In the genomic region with DNA sequence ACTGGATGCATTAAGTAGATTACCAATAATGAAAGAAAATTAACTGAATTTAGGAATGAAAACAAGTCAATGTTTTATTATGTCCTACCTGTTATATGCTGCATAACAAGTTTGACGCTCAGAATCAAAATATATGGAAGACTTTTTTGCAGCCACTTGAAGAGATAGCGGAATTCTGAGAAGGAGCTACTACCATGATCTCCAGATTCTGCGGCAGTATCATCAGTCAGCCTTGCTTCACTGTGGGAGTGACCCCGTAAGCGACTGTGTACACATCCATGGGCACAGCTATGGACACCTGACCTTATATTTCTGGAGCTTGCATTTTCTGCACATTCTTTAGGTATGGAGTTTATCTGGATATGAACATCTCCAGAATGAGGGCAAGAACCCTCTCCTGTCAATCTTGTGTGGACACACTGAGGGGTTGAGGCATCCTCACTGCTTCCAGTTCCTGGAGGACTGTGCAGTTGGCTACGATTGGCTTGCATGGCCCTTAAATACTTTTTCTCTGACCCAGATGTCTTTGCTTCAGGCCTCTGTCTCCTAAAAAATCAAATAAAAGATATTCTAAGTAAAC, we compare ENCODE assay signal across 12 cellular contexts. TPM values are rescaled to one million over a fixed set of nuclear protein-coding genes. Genes with fewer than 3 reads are reported as not detected.
A peak's percentile ranks its signal among the peaks of the same experiment; 100 is the strongest.
DNase-seq lines count a peak whose midpoint lies in the region; ATAC-seq, FAIRE-seq and TF ChIP-seq lines count a peak whose summit lies in the region.
"Had no signal": no experiment of that assay in that cellular context is flagged by ENCODE, and none has a peak within 500 bp of the region (broad histone marks: within the 10 kb centered on the region; RNA-seq: fewer than 3 reads in every experiment).

No MANE protein-coding gene starts in this region.

- TF ChIP-seq RAD21 in neural cell (conservative IDR thresholded peaks at IDR 0.05), result no peak

- H4K20me1 ChIP-seq in KMS-11 (ENCODE audit: insufficient read depth) (no peaks in the 10 kb centered on the region), astrocyte (ENCODE audit: insufficient read depth, low read length) (peaks cover 4% of the 10 kb centered on the region), neural cell (ENCODE audit: insufficient read depth) (no peaks in the 10 kb centered on the region)

- H3K27ac Mint-ChIP-seq in CD4-positive, alpha-beta memory T cell, result peak overlapping the region in 3 of 7 donors; percentile 29 to 90 (median 72)
- H3K27ac Mint-ChIP-seq in astrocyte (ENCODE audit: unreplicated experiment), result peak overlapping the region; percentile 96
- H3K27ac Mint-ChIP-seq: H9 had no signal

- peaks cover 13 to 31% of the 10 kb centered on the region in 2 donors for H3K36me3 Mint-ChIP-seq in CD4-positive, alpha-beta memory T cell
- peaks cover 5% of the 10 kb centered on the region for H3K36me3 Mint-ChIP-seq in astrocyte (ENCODE audit: low read depth, unreplicated experiment)

- H3K4me1 Mint-ChIP-seq in CD4-positive, alpha-beta memory T cell, result peaks cover 19 to 35% (median 27%) of the 10 kb centered on the region in 4 donors
- H3K4me1 Mint-ChIP-seq in astrocyte (ENCODE audit: low read depth, unreplicated experiment), result peaks cover 7% of the 10 kb centered on the region

- no peak overlapping the region for H3K4me3 ChIP-seq in CD4-positive, alpha-beta memory T cell (ENCODE audit: low read length in 2 of 2)
- H3K4me3 ChIP-seq in KMS-11 (IDR thresholded peaks at IDR 0.05; ENCODE audit: insufficient read depth, low read depth, low read length), result no peak overlapping the region
- no peak overlapping the region for H3K4me3 ChIP-seq in astrocyte (ENCODE audit: insufficient read depth, low read depth, low read length)
- H3K4me3 ChIP-seq in neural cell (ENCODE audit: low read length), result peak overlapping the region; percentile 94
- H3K4me3 ChIP-seq in aorta (ENCODE audit: low read length in 2 of 2), result no peak overlapping the region

- H3K9ac ChIP-seq in KMS-11 (peak overlapping the region; percentile 60; the same call in 1 of the 2 replicates), astrocyte (ENCODE audit: low read length) (no peak overlapping the region), neural cell (ENCODE audit: low read length) (no peak overlapping the region)

- peak overlapping the region; percentile 95; the same call in 1 of the 2 replicates for H3K4me2 ChIP-seq in KMS-11
- peak overlapping the region; percentile 84 for H3K4me2 ChIP-seq in astrocyte (ENCODE audit: low read length)
- no peak overlapping the region for H3K4me2 ChIP-seq in neural cell (ENCODE audit: low read length)

- peaks cover 25% of the 10 kb centered on the region for H3K4me1 ChIP-seq in CD4-positive, alpha-beta memory T cell (ENCODE audit: insufficient read depth, low read length)
- H3K4me1 ChIP-seq in KMS-11 (ENCODE audit: low read depth, poor library complexity, severe bottlenecking) (peaks cover 23% of the 10 kb centered on the region), astrocyte (ENCODE audit: insufficient read depth, low read length) (peaks cover 7% of the 10 kb centered on the region), aorta (ENCODE audit: control insufficient read depth in 1 of 2, insufficient read depth in 2 of 2, low read length in 2 of 2) (peaks cover 4% of the 10 kb centered on the region in 2 donors)

- CTCF ChIA-PET in CD4-positive, alpha-beta memory T cell (lab: Charles Lee; ENCODE audit: partially characterized antibody), result interaction anchor here (2.0 kb wide), 1 partner anchor 74 kb away, joined by 6 read pairs; no protein-coding TSS in a partner anchor
- CTCF ChIA-PET in HEK293T (lab: Yijun Ruan, JAX), result no interaction called here

- no peak overlapping the region for H2AFZ ChIP-seq in KMS-11 (ENCODE audit: low read depth)
- H2AFZ ChIP-seq in astrocyte (ENCODE audit: low read depth, low read length), result no peak overlapping the region
- no peak overlapping the region for H2AFZ ChIP-seq in neural cell (ENCODE audit: low read depth, low read length)

- DNase-seq in CD4-positive, alpha-beta memory T cell, result no peak
- DNase-seq in astrocyte (ENCODE audit: low read depth) (no peak), iPS-NIHi11 (ENCODE audit: low spot score) (no peak), HEK293T (ENCODE audit: extremely low spot score) (no peak), aorta (no peak)
- DNase-seq: activated CD8-positive, alpha-beta memory T cell treated with anti-CD3 and anti-CD28 coated beads for 24 hours; H9; NCI-H1436 treated with DMSO at 0.1 percent for 48 hours; stimulated activated CD4-positive, alpha-beta T cell treated with anti-CD3 and anti-CD28 coated beads, Interleukin-4, amount 100 ng/mL, for 4 hours had no signal

- no peaks in the 10 kb centered on the region for H3K27me3 ChIP-seq in CD4-positive, alpha-beta memory T cell (ENCODE audit: insufficient read depth, low read length)
- H3K27me3 ChIP-seq in KMS-11 (ENCODE audit: insufficient read depth, low read depth), result no peaks in the 10 kb centered on the region
- H3K27me3 ChIP-seq in astrocyte (ENCODE audit: insufficient read depth, low read length), result no peaks in the 10 kb centered on the region
- no peaks in the 10 kb centered on the region for H3K27me3 ChIP-seq in neural cell (ENCODE audit: insufficient read depth, low read depth, low read length)
- H3K27me3 ChIP-seq in aorta (ENCODE audit: control insufficient read depth in 1 of 2, insufficient read depth in 2 of 2, low read length in 1 of 2), result no peaks in the 10 kb centered on the region

- H3K9me2 ChIP-seq in neural cell (ENCODE audit: insufficient read depth, low read length), result no peaks in the 10 kb centered on the region

- peak overlapping the region in 6 of 8 donors; percentile 69 to 98 (median 94) for H3K4me3 Mint-ChIP-seq in CD4-positive, alpha-beta memory T cell
- peak overlapping the region; percentile 95 for H3K4me3 Mint-ChIP-seq in astrocyte (ENCODE audit: unreplicated experiment)

- no peaks in the 10 kb centered on the region for H3K36me3 ChIP-seq in CD4-positive, alpha-beta memory T cell (ENCODE audit: insufficient read depth, low read length)
- H3K36me3 ChIP-seq in KMS-11 (ENCODE audit: insufficient read depth) (no peaks in the 10 kb centered on the region), astrocyte (ENCODE audit: insufficient read depth, low read length) (peaks cover 4% of the 10 kb centered on the region), neural cell (ENCODE audit: insufficient read depth, low read length) (no peaks in the 10 kb centered on the region), aorta (ENCODE audit: control insufficient read depth in 1 of 2, insufficient read depth in 2 of 2, low read length in 1 of 2) (no peaks in the 10 kb centered on the region)

- intact Hi-C loops in CD4-positive, alpha-beta memory T cell (cut with micrococcal nuclease), result no loop called here
- intact Hi-C loops in aorta (cut with DNase I), result no loop called here

- WGBS in aorta, 2 donors, result 84 to 87% methylated on average over 6 of the region's 6 CpGs

- POLR2A ChIA-PET in CD4-positive, alpha-beta memory T cell (lab: Charles Lee; ENCODE audit: partially characterized antibody), result interaction anchor here (4.5 kb wide), 1 partner anchor 70 kb away, joined by 27 read pairs; the partner anchor contains the start of genes RPS6KB1 and TUBD1
- POLR2A ChIA-PET in HEK293T (lab: Yijun Ruan, JAX), result no interaction called here

- FAIRE-seq in astrocyte (lab: Jason Lieb, UNC), result no peak

- H3K79me2 ChIP-seq in KMS-11 (ENCODE audit: insufficient read depth, low read depth) (peaks cover 5% of the 10 kb centered on the region; the same call in 1 of the 2 replicates), astrocyte (ENCODE audit: insufficient read depth, low read length) (peaks cover 11% of the 10 kb centered on the region), neural cell (replicated peaks; ENCODE audit: insufficient read depth, low read length) (peaks cover 3% of the 10 kb centered on the region)

- H3K27ac ChIP-seq in CD4-positive, alpha-beta memory T cell (ENCODE audit: low read depth, low read length), result no peak overlapping the region
- H3K27ac ChIP-seq in KMS-11, result no peak overlapping the region; the same call in 1 of the 2 replicates
- no peak overlapping the region for H3K27ac ChIP-seq in astrocyte (ENCODE audit: low read depth, low read length)
- no peak overlapping the region for H3K27ac ChIP-seq in neural cell (ENCODE audit: low read length)
- H3K27ac ChIP-seq in aorta (ENCODE audit: low read depth in 1 of 2, low read length in 2 of 2), result no peak overlapping the region

- no peaks in the 10 kb centered on the region for H3K9me3 Mint-ChIP-seq in CD4-positive, alpha-beta memory T cell
- no peaks in the 10 kb centered on the region for H3K9me3 Mint-ChIP-seq in astrocyte (ENCODE audit: unreplicated experiment)
- H3K9me3 Mint-ChIP-seq: H9 had no signal

- TF ChIP-seq CTCF in KMS-11 (conservative IDR thresholded peaks at IDR 0.05; ENCODE audit: low read depth, low read length) (no peak), astrocyte (IDR thresholded peaks at IDR 0.05; ENCODE audit: insufficient read depth, low read depth, low read length) (no peak), neural cell (IDR thresholded peaks at IDR 0.05; ENCODE audit: poor library complexity, severe bottlenecking) (no peak)

- H3F3A ChIP-seq in neural cell (ENCODE audit: insufficient read depth, low read length, poor library complexity, severe bottlenecking), result no peaks in the 10 kb centered on the region

- no peak for ATAC-seq in aorta (ENCODE audit: low FRiP score)
- ATAC-seq in HG03571 (IDR thresholded peaks at IDR 0.05; ENCODE audit: unreplicated experiment), result no peak

- no peak for TF ChIP-seq EP300 in neural cell (conservative IDR thresholded peaks at IDR 0.05; ENCODE audit: poor library complexity, severe bottlenecking)

- H3K27me3 Mint-ChIP-seq in CD4-positive, alpha-beta memory T cell, result no peaks in the 10 kb centered on the region
- no peaks in the 10 kb centered on the region for H3K27me3 Mint-ChIP-seq in astrocyte (ENCODE audit: low read depth, unreplicated experiment)

- no peaks in the 10 kb centered on the region for H3K9me3 ChIP-seq in CD4-positive, alpha-beta memory T cell (ENCODE audit: control insufficient read depth in 1 of 2, low read length in 2 of 2)
- H3K9me3 ChIP-seq in astrocyte (ENCODE audit: insufficient read depth, low read depth, low read length) (no peaks in the 10 kb centered on the region), neural cell (ENCODE audit: low read length) (no peaks in the 10 kb centered on the region), aorta (ENCODE audit: control insufficient read depth, low read length) (no peaks in the 10 kb centered on the region)

TF ChIP-seq in neural cell, 6 proteins besides CTCF, POLR2A, EP300 and RAD21 (continues in another document):
- TF ChIP-seq SMC3 (conservative IDR thresholded peaks at IDR 0.05; ENCODE audit: poor library complexity), result no peak
- TF ChIP-seq POLR2AphosphoS5 (IDR thresholded peaks at IDR 0.05), result no peak
- no peak for TF ChIP-seq TAF1 (IDR thresholded peaks at IDR 0.05; ENCODE audit: low read depth)

TF ChIP-seq in HEK293T, 16 proteins besides CTCF, POLR2A, EP300 and RAD21 (continues in another document):
- TF ChIP-seq ZNF384 (IDR thresholded peaks at IDR 0.05) (no peak), HDGF (IDR thresholded peaks at IDR 0.05; ENCODE audit: borderline replicate concordance) (no peak), ARNT (IDR thresholded peaks at IDR 0.05) (no peak)

RNA-seq across cellular contexts. Expression of gene RNFT1, which starts 1.7 kb away (rescaled TPM):
- 10 to 100 TPM; 36.6 to 40.3 TPM for total RNA-seq in CD4-positive, alpha-beta memory T cell
- 10 to 100 TPM; 23.2 to 33.6 TPM for polyA plus RNA-seq in CD4-positive, alpha-beta memory T cell
- total RNA-seq in astrocyte (18.0 and 18.7 TPM in 2 replicates), aorta (10 to 100 TPM; 13.1 to 17.9 TPM)
- polyA plus RNA-seq in neural cell (86.9 and 101 TPM in 2 replicates), aorta (10 to 100 TPM in 1 of 2 donors, 1 to 10 TPM in 1; 7.0 to 11.3 TPM)
- polyA minus RNA-seq in neural cell, result 31.8 and 34.3 TPM in 2 replicates
